16 cellular contexts compared by ENCODE assay signal in the genomic region with DNA sequence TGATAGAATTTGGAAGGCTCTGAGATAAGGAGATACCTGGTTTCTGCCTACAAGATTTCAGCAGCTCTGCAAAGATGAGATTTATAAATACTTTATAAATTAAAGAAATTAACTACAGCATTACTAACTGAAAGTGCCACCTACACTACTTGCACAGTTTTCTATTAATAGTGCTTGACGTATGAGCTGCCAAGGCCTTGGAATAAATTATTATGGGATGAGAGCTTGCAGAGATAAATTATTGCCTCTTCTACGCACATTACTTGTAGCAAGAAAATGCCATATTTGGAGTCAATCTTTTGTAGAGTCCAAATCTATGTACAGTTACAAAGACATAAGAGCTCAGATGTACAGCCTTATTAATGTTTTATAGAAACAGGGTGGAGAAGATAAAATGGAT.
DNase-seq lines count a peak whose midpoint lies in the region; ATAC-seq and TF ChIP-seq lines count a peak whose summit lies in the region.
"Had no signal": no experiment of that assay in that cellular context is flagged by ENCODE, and none has a peak within 500 bp of the region (broad histone marks: within the 10 kb centered on the region; RNA-seq: fewer than 3 reads in every experiment).

No MANE protein-coding gene starts in this region.

- H3K4me1 ChIP-seq in GM23338 (ENCODE audit: insufficient read depth) (no peaks in the 10 kb centered on the region), transverse colon (no peaks in the 10 kb centered on the region)
- H3K4me1 ChIP-seq: A549, HAP-1 had no signal

- intact Hi-C loops in transverse colon (cut with DNase I; ENCODE audit: low total_unique reads) = no loop called here

- no peak for TF ChIP-seq POLR2A in transverse colon (IDR thresholded peaks at IDR 0.05)

- ATAC-seq in GM23338 = no peak
- ATAC-seq in HG03520 (IDR thresholded peaks at IDR 0.05; ENCODE audit: unreplicated experiment) = no peak
- ATAC-seq: A549; CD8-positive, alpha-beta T cell had no signal

- H3K27me3 Mint-ChIP-seq in GM23338 (ENCODE audit: insufficient read depth, low read depth, poor library complexity) (no peaks in the 10 kb centered on the region), nephron (ENCODE audit: low read depth) (peaks cover 3% of the 10 kb centered on the region)

- no peak overlapping the region for H3K4me3 ChIP-seq in GM23338
- no peak overlapping the region for H3K4me3 ChIP-seq in transverse colon
- H3K4me3 ChIP-seq: A549, HAP-1 had no signal

- H4K20me1 ChIP-seq in GM23338 (replicated peaks; ENCODE audit: insufficient read depth) = no peaks in the 10 kb centered on the region

- WGBS in transverse colon (ENCODE audit: low coverage in 1 of 2), 2 donors = 67 to 90% methylated on average over 2 of the region's 2 CpGs

- H3K9me3 ChIP-seq in transverse colon = no peaks in the 10 kb centered on the region
- H3K9me3 ChIP-seq: A549, HAP-1 had no signal

- TF ChIP-seq CTCF in GM23338 (conservative IDR thresholded peaks at IDR 0.05; ENCODE audit: low read depth in 2 of 2) = no peak
- TF ChIP-seq CTCF in VCaP (conservative IDR thresholded peaks at IDR 0.05) = no peak
- no peak for TF ChIP-seq CTCF in nephron (IDR thresholded peaks at IDR 0.05; ENCODE audit: unreplicated experiment in 3 of 3)
- TF ChIP-seq CTCF in transverse colon (IDR thresholded peaks at IDR 0.05) = no peak

- H3K27me3 ChIP-seq in GM23338 (ENCODE audit: insufficient read depth) = no peaks in the 10 kb centered on the region
- H3K27me3 ChIP-seq in transverse colon = no peaks in the 10 kb centered on the region

- no peak overlapping the region for H3K4me2 ChIP-seq in GM23338
- H3K4me2 ChIP-seq: A549 had no signal

- H3K4me1 Mint-ChIP-seq in GM23338 = no peaks in the 10 kb centered on the region; the same call in 2 of the 3 replicates
- peaks cover 10% of the 10 kb centered on the region for H3K4me1 Mint-ChIP-seq in nephron
- H3K4me1 Mint-ChIP-seq: CD14-positive monocyte had no signal

- no peaks in the 10 kb centered on the region for H3K9me2 ChIP-seq in GM23338 (ENCODE audit: insufficient read depth)

- H3K27ac Mint-ChIP-seq in GM23338 (no peak overlapping the region), nephron (peak overlapping the region in 2 of 3 experiments; percentile 17 to 73)
- H3K27ac Mint-ChIP-seq: CD14-positive monocyte; CD8-positive, alpha-beta T cell; HFFc6 had no signal

- H3K4me3 Mint-ChIP-seq in GM23338 (no peak overlapping the region), nephron (no peak overlapping the region)
- H3K4me3 Mint-ChIP-seq: CD14-positive monocyte; CD8-positive, alpha-beta T cell; HFFc6 had no signal

- H3K79me2 ChIP-seq in GM23338 (replicated peaks; ENCODE audit: insufficient read depth) = no peaks in the 10 kb centered on the region

- 0 out of 2 replicates have a peak overlapping the region, but pooled peaks have one; percentile 38 for H2AFZ ChIP-seq in GM23338

- no peak overlapping the region for H3K27ac ChIP-seq in GM23338 (ENCODE audit: low read depth)
- H3K27ac ChIP-seq in VCaP = peak overlapping the region; percentile 68; the same call in 1 of the 2 replicates
- H3K27ac ChIP-seq in transverse colon = peak overlapping the region in 1 of 4 donors; percentile 32
- H3K27ac ChIP-seq: A549 had no signal

- H3K9me3 Mint-ChIP-seq in GM23338 (peaks cover 4% of the 10 kb centered on the region; the same call in 1 of the 3 replicates), nephron (no peaks in the 10 kb centered on the region)

- TF ChIP-seq EP300 in transverse colon (IDR thresholded peaks at IDR 0.05; ENCODE audit: low read depth) = peak; percentile 47

- no peaks in the 10 kb centered on the region for H3F3A ChIP-seq in GM23338 (replicated peaks; ENCODE audit: low read depth)

- in situ Hi-C loops in transverse colon (cut with MboI; ENCODE audit: low pct_ligation_motif_present in 1 of 4, low pct_unique_long_range_greater_than_20kb in 1 of 4, low sequenced_read_pairs in 3 of 4) = no loop called here

- H3K36me3 ChIP-seq in GM23338 (ENCODE audit: insufficient read depth) (no peaks in the 10 kb centered on the region), transverse colon (no peaks in the 10 kb centered on the region)
- H3K36me3 ChIP-seq: HAP-1 had no signal

- H3K36me3 Mint-ChIP-seq in GM23338 (ENCODE audit: low read depth) (no peaks in the 10 kb centered on the region), nephron (ENCODE audit: low read depth) (no peaks in the 10 kb centered on the region)
- H3K36me3 Mint-ChIP-seq: CD14-positive monocyte; CD8-positive, alpha-beta T cell had no signal

- no peak for DNase-seq in GM23338 (ENCODE audit: low spot score)
- DNase-seq in transverse colon = no peak
- no peak for DNase-seq in inferior parietal cortex (ENCODE audit: extremely low spot score)
- DNase-seq in AG08395 (ENCODE audit: low spot score) = no peak
- DNase-seq: CD8-positive, alpha-beta T cell; COR-L47; DMS153; DMS79 treated with DMSO at 0.1 percent for 48 hours; EL; HFFc6 had no signal

TF ChIP-seq in GM23338, 12 proteins besides CTCF, POLR2A, EP300 and RAD21:
- no peak for TF ChIP-seq STAT1 (IDR thresholded peaks at IDR 0.05; ENCODE audit: unreplicated experiment)
